Comparison of ENCODE assay signal across 8 cellular contexts in the genomic region with DNA sequence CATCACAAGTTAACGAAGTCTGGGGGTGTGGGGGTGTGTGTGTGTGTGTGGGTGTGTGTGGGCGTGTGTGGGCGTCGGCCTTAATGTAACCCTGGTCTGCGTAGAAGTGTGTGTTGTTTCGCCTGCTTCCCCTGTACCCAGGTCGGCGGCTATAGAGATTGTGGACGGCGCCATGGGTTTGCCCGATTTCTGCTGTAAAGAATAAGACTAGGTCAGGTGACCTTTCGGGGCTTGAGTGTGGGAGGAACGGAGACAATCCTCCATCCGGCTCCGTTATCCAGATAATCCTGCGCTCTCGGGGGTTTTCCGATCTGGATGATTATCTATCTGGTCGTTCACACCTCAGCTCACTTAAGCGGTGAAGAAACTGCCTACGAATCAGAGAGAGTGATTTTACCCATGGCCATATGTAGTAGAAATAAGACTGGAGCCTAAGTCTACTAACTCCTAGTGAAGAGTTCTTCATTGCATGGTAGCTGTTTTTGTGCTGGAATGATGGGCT. TPM values are rescaled to one million over a fixed set of nuclear protein-coding genes. Genes with fewer than 3 reads are reported as not detected.
DNase-seq lines count a peak whose midpoint lies in the region; ATAC-seq and TF ChIP-seq lines count a peak whose summit lies in the region.

No MANE protein-coding gene starts in this region.

- H3K9ac ChIP-seq in mesenchymal stem cell (ENCODE audit: low read length), result peak overlapping the region; percentile 97

- H3K14ac ChIP-seq in mesenchymal stem cell (ENCODE audit: low read length in 2 of 2), result peak overlapping the region in 1 of 2 experiments; percentile 72

- H3K27ac Mint-ChIP-seq in activated B cell treated with CpG ODN at 0.5 μM for 24 hours, result peak overlapping the region; percentile 100

- no peak overlapping the region for H4K8ac ChIP-seq in mesenchymal stem cell (ENCODE audit: low read length)

- H3K4me2 ChIP-seq in mesenchymal stem cell (ENCODE audit: low read length, poor library complexity, severe bottlenecking), result peak overlapping the region; percentile 93

- no peak for TF ChIP-seq CTCF in activated B cell treated with CpG ODN at 0.5 μM for 24 hours (IDR thresholded peaks at IDR 0.05)
- no peak for TF ChIP-seq CTCF in dorsolateral prefrontal cortex (IDR thresholded peaks at IDR 0.05 in 54 of 56, conservative IDR thresholded peaks at IDR 0.05 in 2 of 56; ENCODE audit: low read depth in 1 of 56, partially characterized antibody in 56 of 56)

- peaks cover 5% of the 10 kb centered on the region for H3K4me1 ChIP-seq in mesenchymal stem cell (ENCODE audit: control insufficient read depth, insufficient read depth, low read depth, low read length)

- H3K79me1 ChIP-seq in mesenchymal stem cell (replicated peaks; ENCODE audit: low read length, poor library complexity, severe bottlenecking), result peaks cover 4% of the 10 kb centered on the region

- WGBS in mesenchymal stem cell, result 0% methylated on average over 21 of the region's 21 CpGs

- H4K91ac ChIP-seq in mesenchymal stem cell (ENCODE audit: low read length), result peak overlapping the region; percentile 59

- no peaks in the 10 kb centered on the region for H3K27me3 Mint-ChIP-seq in activated B cell treated with CpG ODN at 0.5 μM for 24 hours

- H3K36me3 Mint-ChIP-seq in activated B cell treated with CpG ODN at 0.5 μM for 24 hours (ENCODE audit: low read depth), result peaks cover 17% of the 10 kb centered on the region

- H3K27me3 ChIP-seq in dorsolateral prefrontal cortex (no peaks in the 10 kb centered on the region), mesenchymal stem cell (ENCODE audit: control insufficient read depth in 1 of 2, insufficient read depth in 1 of 2, low read length in 2 of 2) (no peaks in the 10 kb centered on the region)

- H3K18ac ChIP-seq in mesenchymal stem cell (ENCODE audit: low read depth in 1 of 2, low read length in 2 of 2), result peak overlapping the region; percentile 22 to 60

- H2BK120ac ChIP-seq in mesenchymal stem cell (ENCODE audit: low read depth, low read length), result peak overlapping the region; percentile 74

- peak; percentile 66 for DNase-seq in D341Med (ENCODE audit: low spot score)
- peak; percentile 28 for DNase-seq in Jurkat, Clone E6-1 (ENCODE audit: low read depth, low spot score)
- no peak for DNase-seq in activated B cell treated with CpG ODN at 0.5 μM for 24 hours
- DNase-seq in dorsolateral prefrontal cortex, result peak in 9 of 10 donors; percentile 20 to 53 (median 46)
- DNase-seq in mesenchymal stem cell, result peak; percentile 71
- DNase-seq in stimulated activated CD8-positive, alpha-beta memory T cell treated with anti-CD3 and anti-CD28 coated beads, Interleukin-15, amount 100 ng/mL, for 24 hours (ENCODE audit: low read depth), result peak; percentile 35
- no peak for DNase-seq in NCI-H1436 (lab: John Stamatoyannopoulos, UW)

- peaks cover 66% of the 10 kb centered on the region for H3K4me1 Mint-ChIP-seq in activated B cell treated with CpG ODN at 0.5 μM for 24 hours

- H3K9me3 ChIP-seq in mesenchymal stem cell (ENCODE audit: control insufficient read depth, low read length), result no peaks in the 10 kb centered on the region

- POLR2A ChIA-PET in activated B cell treated with CpG ODN at 0.5 μM for 24 hours (lab: Charles Lee), result interaction anchor here (0.6 to 5.4 kb wide), 9 partner anchors 15 to 1362 kb away, joined by 3 to 43 read pairs (median 5); a partner anchor contains a TSS

- CTCF ChIA-PET in activated B cell treated with CpG ODN at 0.5 μM for 24 hours (lab: Charles Lee), result interaction anchor here (1.1 to 1.4 kb wide), 3 partner anchors 54 to 254 kb away, joined by 3 to 4 read pairs (median 4); no protein-coding TSS in a partner anchor

- peak overlapping the region in 1 of 2 experiments; percentile 27 for H3K4ac ChIP-seq in mesenchymal stem cell (ENCODE audit: low read depth in 1 of 2, low read length in 2 of 2)

- H3K23ac ChIP-seq in mesenchymal stem cell (ENCODE audit: low read length in 2 of 2), result no peak overlapping the region

- H3K4me3 Mint-ChIP-seq in activated B cell treated with CpG ODN at 0.5 μM for 24 hours, result peak overlapping the region; percentile 97

- no peak overlapping the region for H2BK15ac ChIP-seq in mesenchymal stem cell (ENCODE audit: low read depth, poor library complexity, severe bottlenecking)

- ATAC-seq in GM21381 (IDR thresholded peaks at IDR 0.05; ENCODE audit: unreplicated experiment), result peak; percentile 6
- ATAC-seq in activated B cell treated with CpG ODN at 0.5 μM for 24 hours (ENCODE audit: low read depth), result peak; percentile 50

- no peaks in the 10 kb centered on the region for H3K9me3 Mint-ChIP-seq in activated B cell treated with CpG ODN at 0.5 μM for 24 hours

- H2BK12ac ChIP-seq in mesenchymal stem cell (ENCODE audit: low read length in 2 of 2), result peak overlapping the region in 1 of 2 experiments; percentile 1

- H3K36me3 ChIP-seq in mesenchymal stem cell (ENCODE audit: control insufficient read depth in 1 of 2, insufficient read depth in 2 of 2, low read depth in 1 of 2, low read length in 2 of 2), result no peaks in the 10 kb centered on the region

- H2AK5ac ChIP-seq in mesenchymal stem cell (ENCODE audit: low read length, severe bottlenecking), result no peak overlapping the region

- H3K4me3 ChIP-seq in Jurkat, Clone E6-1 (ENCODE audit: low read length), result peak overlapping the region; percentile 98
- H3K4me3 ChIP-seq in dorsolateral prefrontal cortex (peak overlapping the region; percentile 69 to 99 (median 93)), mesenchymal stem cell (ENCODE audit: insufficient read depth in 1 of 2, low read depth in 1 of 2, low read length in 2 of 2) (peak overlapping the region; percentile 83 to 88)

- intact Hi-C loops in activated B cell treated with CpG ODN at 0.5 μM for 24 hours (cut with micrococcal nuclease), result loop anchor here (2.0 kb wide), 2 partner anchors 48 to 60 kb away; no protein-coding TSS in a partner anchor
- intact Hi-C loops in dorsolateral prefrontal cortex (cut with DNase I), result loop anchor here (10.0 kb wide), 3 partner anchors 100 to 360 kb away; a partner anchor contains a TSS

- H3K27ac ChIP-seq in dorsolateral prefrontal cortex (peak overlapping the region in 57 of 59 donors; percentile 22 to 100 (median 99)), mesenchymal stem cell (ENCODE audit: low read length, poor library complexity, severe bottlenecking) (peak overlapping the region; percentile 96)

- H2AFZ ChIP-seq in mesenchymal stem cell (ENCODE audit: low read depth, low read length), result no peak overlapping the region

- H2BK5ac ChIP-seq in mesenchymal stem cell (ENCODE audit: low read depth, low read length, poor library complexity, severe bottlenecking), result no peak overlapping the region

RNA-seq across cellular contexts. Expression of a gene that starts 0.5 kb away (rescaled TPM):
- polyA plus RNA-seq in Jurkat, Clone E6-1 (2012; ENCODE audit: insufficient read depth, insufficient read length), result 86.7 TPM
- total RNA-seq in activated B cell treated with CpG ODN at 0.5 μM for 24 hours, result 62.4 and 65.6 TPM in 2 replicates
- 100 to 1,000 TPM in 98 of 120 experiments, 10 to 100 TPM in 22; 74.8 to 225 (median 119) TPM for total RNA-seq in dorsolateral prefrontal cortex
- 92.6 TPM for polyA plus RNA-seq in mesenchymal stem cell (2013, experiment 1 of 2)
- 93.5 TPM for polyA plus RNA-seq in mesenchymal stem cell (2013, experiment 2 of 2)

RNA-seq across cellular contexts. Expression of a gene that starts 0.8 kb away (rescaled TPM):
- 138 TPM for polyA plus RNA-seq in Jurkat, Clone E6-1 (2012; ENCODE audit: insufficient read depth, insufficient read length)
- 127 and 128 TPM in 2 replicates for total RNA-seq in activated B cell treated with CpG ODN at 0.5 μM for 24 hours
- 100 to 1,000 TPM in 4 of 120 experiments, 10 to 100 TPM in 116; 61.1 to 107 (median 75.0) TPM for total RNA-seq in dorsolateral prefrontal cortex
- polyA plus RNA-seq in mesenchymal stem cell (2013, experiment 1 of 2), result 133 TPM
- polyA plus RNA-seq in mesenchymal stem cell (2013, experiment 2 of 2), result 135 TPM

Comparison
In these comparisons a context has a peak if more than half of its experiments do, and no peak if none do; other contexts are left out.
1. DNase-seq: peak in D341Med (single experiment), Jurkat, Clone E6-1 (single experiment), dorsolateral prefrontal cortex (9 of 10), mesenchymal stem cell (single experiment) and stimulated activated CD8-positive, alpha-beta memory T cell treated with anti-CD3 and anti-CD28 coated beads, Interleukin-15, amount 100 ng/mL, for 24 hours (single experiment); none in activated B cell treated with CpG ODN at 0.5 μM for 24 hours (single experiment) and NCI-H1436 (single experiment).
2. Peak in every context shown above with its lines, with median percentiles within 50 percentile points of each other: H3K4me3 ChIP-seq.